14 cellular contexts compared by ENCODE assay signal in the genomic region with DNA sequence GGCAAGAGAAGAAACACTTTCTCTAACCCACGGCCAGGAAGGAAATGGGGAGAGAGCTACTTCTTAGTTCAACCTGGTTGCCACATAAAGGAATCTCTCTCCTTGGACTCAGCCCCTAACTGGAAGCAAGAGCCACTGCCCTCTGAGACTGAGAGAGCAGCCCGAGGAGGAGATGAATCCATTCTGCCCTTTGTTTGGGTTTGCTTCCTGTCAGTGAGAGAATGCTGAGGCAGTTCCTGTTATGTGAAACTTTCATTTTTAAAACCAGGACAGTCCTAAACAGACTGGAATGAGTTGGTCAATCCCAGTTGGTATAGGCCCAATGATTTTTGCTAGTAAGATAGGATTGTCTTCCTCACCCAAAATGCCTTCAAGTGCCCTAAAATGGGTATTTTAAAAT.
DNase-seq lines count a peak whose midpoint lies in the region; ATAC-seq lines count a peak whose summit lies in the region.
"Had no signal": no experiment of that assay in that cellular context is flagged by ENCODE, and none has a peak within 500 bp of the region (broad histone marks: within the 10 kb centered on the region; RNA-seq: fewer than 3 reads in every experiment).

No MANE protein-coding gene starts in this region.

- H3K4me1 ChIP-seq in CD4-positive, alpha-beta memory T cell (ENCODE audit: insufficient read depth, low read length), result peaks cover 8% of the 10 kb centered on the region

- no peaks in the 10 kb centered on the region for H3K9me3 Mint-ChIP-seq in CD4-positive, alpha-beta memory T cell
- no peaks in the 10 kb centered on the region for H3K9me3 Mint-ChIP-seq in central memory CD8-positive, alpha-beta T cell
- H3K9me3 Mint-ChIP-seq: CD8-positive, alpha-beta memory T cell; nephron progenitor cell had no signal

- H3K4me1 Mint-ChIP-seq in CD4-positive, alpha-beta memory T cell, result peaks cover 5 to 10% (median 6%) of the 10 kb centered on the region in 4 donors
- H3K4me1 Mint-ChIP-seq in central memory CD8-positive, alpha-beta T cell, result peaks cover 12% of the 10 kb centered on the region

- POLR2A ChIA-PET in CD4-positive, alpha-beta memory T cell (lab: Charles Lee; ENCODE audit: partially characterized antibody), result no interaction called here

- CTCF ChIA-PET in CD4-positive, alpha-beta memory T cell (lab: Charles Lee; ENCODE audit: partially characterized antibody), result no interaction called here

- H3K27ac Mint-ChIP-seq in CD4-positive, alpha-beta memory T cell, result peak overlapping the region in 5 of 7 donors; percentile 5 to 76 (median 62)
- peak overlapping the region; percentile 55 for H3K27ac Mint-ChIP-seq in central memory CD8-positive, alpha-beta T cell (ENCODE audit: low read depth)
- H3K27ac Mint-ChIP-seq: nephron progenitor cell had no signal

- no peaks in the 10 kb centered on the region for H3K27me3 Mint-ChIP-seq in CD4-positive, alpha-beta memory T cell
- no peaks in the 10 kb centered on the region for H3K27me3 Mint-ChIP-seq in central memory CD8-positive, alpha-beta T cell
- H3K27me3 Mint-ChIP-seq: CD8-positive, alpha-beta memory T cell had no signal

- H3K4me3 Mint-ChIP-seq in CD4-positive, alpha-beta memory T cell, result peak overlapping the region in 6 of 8 donors; percentile 12 to 70 (median 34)
- H3K4me3 Mint-ChIP-seq in central memory CD8-positive, alpha-beta T cell, result peak overlapping the region; percentile 38
- H3K4me3 Mint-ChIP-seq: nephron progenitor cell had no signal

- H3K27ac ChIP-seq in CD4-positive, alpha-beta memory T cell (ENCODE audit: low read depth, low read length), result no peak overlapping the region

- ATAC-seq in central memory CD8-positive, alpha-beta T cell (replicated peaks; ENCODE audit: extremely low read depth, poor library complexity, severe bottlenecking), result no peak
- no peak for ATAC-seq in GM21423 (IDR thresholded peaks at IDR 0.05; ENCODE audit: unreplicated experiment)

- no peaks in the 10 kb centered on the region for H3K27me3 ChIP-seq in CD4-positive, alpha-beta memory T cell (ENCODE audit: insufficient read depth, low read length)

- H3K9me3 ChIP-seq in CD4-positive, alpha-beta memory T cell (ENCODE audit: control insufficient read depth in 1 of 2, low read length in 2 of 2), result no peaks in the 10 kb centered on the region

- no peaks in the 10 kb centered on the region for H3K36me3 Mint-ChIP-seq in CD4-positive, alpha-beta memory T cell
- H3K36me3 Mint-ChIP-seq in central memory CD8-positive, alpha-beta T cell (ENCODE audit: insufficient read depth), result no peaks in the 10 kb centered on the region
- H3K36me3 Mint-ChIP-seq: CD8-positive, alpha-beta memory T cell had no signal

- DNase-seq in CD4-positive, alpha-beta memory T cell, result no peak
- peak; percentile 16 for DNase-seq in Jurkat, Clone E6-1 (ENCODE audit: low read depth, low spot score)
- DNase-seq in central memory CD8-positive, alpha-beta T cell (ENCODE audit: low spot score in 2 of 2), result no peak
- DNase-seq in medulla oblongata (ENCODE audit: extremely low spot score) (peak; percentile 31), NCI-H1436 (lab: John Stamatoyannopoulos, UW) (no peak), activated gamma-delta T cell (lab: John Stamatoyannopoulos, UW) (no peak)
- DNase-seq in stimulated activated CD4-positive, alpha-beta T cell treated with anti-CD3 and anti-CD28 coated beads, Interleukin-2, amount 100 ng/mL, for 48 hours, result no peak
- DNase-seq: activated CD4-positive, CD25-positive, alpha-beta regulatory T cell treated with anti-CD3 and anti-CD28 coated beads, Interleukin-2, amount 50 U/mL, for 72 hours; activated T-cell treated with anti-CD3 and anti-CD28 coated beads, Interleukin-2, amount 50 U/mL, for 48 hours; amniotic stem cell; CD8-positive, alpha-beta memory T cell; kidney; nephron progenitor cell had no signal

- no peaks in the 10 kb centered on the region for H3K36me3 ChIP-seq in CD4-positive, alpha-beta memory T cell (ENCODE audit: insufficient read depth, low read length)

- H3K4me3 ChIP-seq in CD4-positive, alpha-beta memory T cell (ENCODE audit: low read length in 2 of 2), result no peak overlapping the region
- H3K4me3 ChIP-seq in Jurkat, Clone E6-1 (ENCODE audit: low read length), result no peak overlapping the region

- intact Hi-C loops in CD4-positive, alpha-beta memory T cell (cut with micrococcal nuclease), result no loop called here

Comparison
In these comparisons a context has a peak if more than half of its experiments do, and no peak if none do; other contexts are left out.
1. DNase-seq: peak in Jurkat, Clone E6-1 (single experiment) and medulla oblongata (single experiment); none in CD4-positive, alpha-beta memory T cell (0 of 5), central memory CD8-positive, alpha-beta T cell (0 of 2), NCI-H1436 (single experiment), activated gamma-delta T cell (single experiment) and stimulated activated CD4-positive, alpha-beta T cell treated with anti-CD3 and anti-CD28 coated beads, Interleukin-2, amount 100 ng/mL, for 48 hours (0 of 2).